8 cellular contexts compared by ENCODE assay signal in the genomic region with DNA sequence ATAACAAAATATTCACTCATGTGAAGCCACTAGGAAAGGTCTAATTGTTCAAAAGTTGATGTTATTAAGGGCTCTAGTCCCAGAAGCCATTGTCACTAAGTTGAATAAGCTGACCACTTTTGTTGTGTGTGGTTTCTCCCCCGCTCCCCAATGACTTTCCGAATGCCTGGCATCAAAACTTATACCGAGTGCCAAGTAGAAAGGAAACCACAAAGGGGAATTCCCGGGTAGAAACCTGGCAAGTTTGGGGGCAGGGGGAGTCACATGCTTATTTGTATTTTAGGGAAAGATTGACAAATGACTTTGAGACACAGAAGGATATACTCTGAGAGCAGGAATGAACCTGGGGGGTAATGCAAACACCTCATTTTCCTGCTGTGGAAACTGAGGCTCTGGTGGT.
DNase-seq lines count a peak whose midpoint lies in the region; ATAC-seq and TF ChIP-seq lines count a peak whose summit lies in the region.

No MANE protein-coding gene starts in this region.

- peak; percentile 47 for ATAC-seq in Panc1
- ATAC-seq in HG03342 (IDR thresholded peaks at IDR 0.05; ENCODE audit: unreplicated experiment): no peak

- H3K9me3 ChIP-seq in Panc1 (ENCODE audit: control insufficient read depth, insufficient read depth, low read depth, low read length) (no peaks in the 10 kb centered on the region), prostate gland (no peaks in the 10 kb centered on the region)

- intact Hi-C loops in Panc1 (cut with micrococcal nuclease; ENCODE audit: unreplicated experiment): loop anchor here (10.0 kb wide), 1 partner anchor 197 kb away; no protein-coding TSS in a partner anchor
- intact Hi-C loops in MCF 10A (cut with micrococcal nuclease): loop anchor here (1.0 to 5.0 kb wide), 5 partner anchors 70 to 201 kb away; no protein-coding TSS in a partner anchor
- intact Hi-C loops in prostate gland (cut with DNase I): no loop called here

- no peak for TF ChIP-seq POLR2A in prostate gland (IDR thresholded peaks at IDR 0.05)

- H3K27me3 ChIP-seq in Panc1 (ENCODE audit: control insufficient read depth, insufficient read depth, low read length) (no peaks in the 10 kb centered on the region), prostate gland (replicated peaks; ENCODE audit: insufficient read depth) (no peaks in the 10 kb centered on the region)

- H3K27me3 Mint-ChIP-seq in MCF 10A (ENCODE audit: insufficient read depth, unreplicated experiment): no peaks in the 10 kb centered on the region

- peak overlapping the region; percentile 82 for H3K27ac ChIP-seq in Panc1 (ENCODE audit: low read length)
- peak overlapping the region; percentile 28 for H3K27ac ChIP-seq in prostate gland

- no peak for TF ChIP-seq CTCF in AG10803 (conservative IDR thresholded peaks at IDR 0.05; ENCODE audit: low read length)
- no peak for TF ChIP-seq CTCF in Panc1 (IDR thresholded peaks at IDR 0.05)
- no peak for TF ChIP-seq CTCF in MCF 10A (IDR thresholded peaks at IDR 0.05; ENCODE audit: unreplicated experiment)
- no peak for TF ChIP-seq CTCF in prostate gland (IDR thresholded peaks at IDR 0.05)
- TF ChIP-seq CTCF in foreskin fibroblast (IDR thresholded peaks at IDR 0.05; ENCODE audit: low read depth, low read length): no peak

- H3K4me3 ChIP-seq in AG10803 (ENCODE audit: low read length) (no peak overlapping the region), Panc1 (ENCODE audit: low read depth in 2 of 2, low read length in 2 of 2) (no peak overlapping the region), prostate gland (no peak overlapping the region), foreskin fibroblast (ENCODE audit: low read depth in 1 of 2, low read length in 2 of 2) (no peak overlapping the region)

- H3K4me1 Mint-ChIP-seq in MCF 10A (ENCODE audit: insufficient read depth, unreplicated experiment): peaks cover 49% of the 10 kb centered on the region

- CTCF ChIA-PET in Panc1 (lab: Charles Lee) (no interaction called here), MCF 10A (lab: Yijun Ruan, JAX) (interaction anchor here (0.6 to 3.6 kb wide), 4 partner anchors 8 to 202 kb away, joined by 3 to 17 read pairs (median 4); no protein-coding TSS in a partner anchor)

- POLR2A ChIA-PET in Panc1 (lab: Charles Lee): interaction anchor here (0.6 kb wide), 1 partner anchor 147 kb away, joined by 4 read pairs; no protein-coding TSS in a partner anchor
- POLR2A ChIA-PET in MCF 10A (lab: Yijun Ruan, JAX): interaction anchor here (0.7 to 3.8 kb wide), 23 partner anchors 11 to 231 kb away, joined by 3 to 35 read pairs (median 5); partner anchors contain the start of genes CDC7 and TGFBR3

- BruUV-seq in Panc1 (replicated peaks; lab: Mats Ljungman, UMichigan) (no TSS peak), MCF 10A (replicated peaks; lab: Mats Ljungman, UMichigan) (no TSS peak)

- peaks cover 66% of the 10 kb centered on the region for H3K36me3 Mint-ChIP-seq in MCF 10A (ENCODE audit: insufficient read depth, unreplicated experiment)

- DNase-seq in AG10803 (ENCODE audit: low read depth) (peak; percentile 60), Panc1 (ENCODE audit: low read depth, low spot score) (no peak), MCF 10A (ENCODE audit: unreplicated experiment) (peak; percentile 91), prostate gland (ENCODE audit: low spot score) (no peak), COLO829 (ENCODE audit: low spot score) (no peak), foreskin fibroblast (no peak), Kasumi-1 (lab: John Stamatoyannopoulos, UW) (no peak)

- H3K9me3 Mint-ChIP-seq in MCF 10A (ENCODE audit: unreplicated experiment): no peaks in the 10 kb centered on the region

- WGBS in prostate gland: 9% methylated on average over 4 of the region's 4 CpGs

- H3K27ac Mint-ChIP-seq in MCF 10A (ENCODE audit: low read depth, unreplicated experiment): peak overlapping the region; percentile 79

- H3K4me1 ChIP-seq in Panc1 (ENCODE audit: control insufficient read depth, insufficient read depth, low read length) (peaks cover 56% of the 10 kb centered on the region), prostate gland (replicated peaks) (no peaks in the 10 kb centered on the region)

- peak overlapping the region; percentile 47 for H3K4me3 Mint-ChIP-seq in MCF 10A (ENCODE audit: unreplicated experiment)

- H3K36me3 ChIP-seq in Panc1 (ENCODE audit: control insufficient read depth, insufficient read depth, low read length) (no peaks in the 10 kb centered on the region), prostate gland (no peaks in the 10 kb centered on the region)

- in situ Hi-C loops in Panc1 (cut with HindIII; ENCODE audit: low pct_unique_long_range_greater_than_20kb, low sequenced_read_pairs): no loop called here

Comparison
In these comparisons a context has a peak if more than half of its experiments do, and no peak if none do; other contexts are left out.
1. DNase-seq: peak in AG10803 (single experiment) and MCF 10A (single experiment); none in Panc1 (single experiment), prostate gland (single experiment), COLO829 (single experiment), foreskin fibroblast (0 of 2) and Kasumi-1 (0 of 2).